6 cellular contexts compared by ENCODE assay signal in the genomic region with DNA sequence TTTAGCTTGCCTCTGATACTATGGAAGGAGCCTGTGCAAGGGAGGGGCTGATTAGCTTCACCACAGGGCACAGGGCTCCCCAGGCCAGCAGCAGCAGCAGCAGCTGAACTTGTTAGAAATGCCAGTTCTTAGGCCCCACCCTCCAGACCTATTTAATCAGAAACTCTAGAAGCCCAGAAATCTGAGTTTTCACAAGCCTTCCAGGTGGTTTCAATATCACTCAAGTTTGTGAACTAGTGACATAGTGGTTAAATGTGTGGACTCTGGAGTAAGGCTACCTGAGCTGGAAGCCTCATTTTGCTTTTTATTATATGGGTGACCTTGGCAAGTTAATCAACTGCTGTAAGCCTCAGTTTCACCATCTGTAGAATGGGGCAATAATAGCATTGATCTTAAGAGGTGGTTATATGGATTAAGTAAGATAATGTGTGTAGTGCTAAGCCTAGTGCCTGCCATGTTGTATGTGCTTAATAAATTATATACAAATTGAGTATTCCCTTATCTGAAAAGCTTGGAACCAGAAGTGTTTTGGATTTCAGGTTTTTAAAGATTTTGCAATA.
"Had no signal": no experiment of that assay in that cellular context is flagged by ENCODE, and none has a peak within 500 bp of the region (broad histone marks: within the 10 kb centered on the region; RNA-seq: fewer than 3 reads in every experiment).

No MANE protein-coding gene starts in this region.

- H3K4me2 ChIP-seq: GM23338 had no signal

- H2AFZ ChIP-seq: GM23338 had no signal

- H3K4me3 ChIP-seq: GM23338 had no signal

- ATAC-seq: GM23338 had no signal

- DNase-seq: H9, HCEC 1CT had no signal

- FAIRE-seq: H1, H54, HTR-8/SVneo had no signal
